In genomic region chr11:14768789-14769188, GRCh38 we compare ENCODE assay signal across 9 cellular contexts.
A peak's percentile ranks its signal among the peaks of the same experiment; 100 is the strongest.
DNase-seq lines count a peak whose midpoint lies in the region; ATAC-seq and TF ChIP-seq lines count a peak whose summit lies in the region.
"Had no signal": no experiment of that assay in that cellular context is flagged by ENCODE, and none has a peak within 500 bp of the region (broad histone marks: within the 10 kb centered on the region; RNA-seq: fewer than 3 reads in every experiment).

No MANE protein-coding gene starts in this region.

- H3K9me3 Mint-ChIP-seq in activated CD8-positive, alpha-beta memory T cell treated with anti-CD3 and anti-CD28 coated beads, Interleukin-2, amount 10 ng/mL, durations not matched to agents 7 days and 5 days (ENCODE audit: low read depth) = no peaks in the 10 kb centered on the region
- H3K9me3 Mint-ChIP-seq in stimulated activated effector memory CD8-positive, alpha-beta T cell treated with anti-CD3 and anti-CD28 coated beads, Interleukin-12 subunit alpha, Interleukin-12 subunit beta, amount 100 ng/mL, for 72 hours = no peaks in the 10 kb centered on the region
- no peaks in the 10 kb centered on the region for H3K9me3 Mint-ChIP-seq in osteocyte (ENCODE audit: unreplicated experiment)

- H3K4me3 Mint-ChIP-seq in activated CD8-positive, alpha-beta memory T cell treated with anti-CD3 and anti-CD28 coated beads, Interleukin-2, amount 10 ng/mL, durations not matched to agents 7 days and 5 days = peak overlapping the region; percentile 19
- H3K4me3 Mint-ChIP-seq in stimulated activated effector memory CD8-positive, alpha-beta T cell treated with anti-CD3 and anti-CD28 coated beads, Interleukin-12 subunit alpha, Interleukin-12 subunit beta, amount 100 ng/mL, for 72 hours = peak overlapping the region; percentile 49
- no peak overlapping the region for H3K4me3 Mint-ChIP-seq in osteocyte (ENCODE audit: unreplicated experiment)

- H3K27me3 Mint-ChIP-seq in activated CD8-positive, alpha-beta memory T cell treated with anti-CD3 and anti-CD28 coated beads, Interleukin-2, amount 10 ng/mL, durations not matched to agents 7 days and 5 days = no peaks in the 10 kb centered on the region
- peaks cover 7% of the 10 kb centered on the region for H3K27me3 Mint-ChIP-seq in osteocyte (ENCODE audit: unreplicated experiment)

- CTCF ChIA-PET in activated CD8-positive, alpha-beta memory T cell treated with anti-CD3 and anti-CD28 coated beads, Interleukin-2, amount 10 ng/mL, durations not matched to agents 7 days and 5 days (lab: Charles Lee) = interaction anchor here (0.7 to 4.0 kb wide), 7 partner anchors 123 to 248 kb away, joined by 3 to 13 read pairs (median 3); partner anchors contain the start of genes CYP2R1, PDE3B and PSMA1

- H3K4me1 Mint-ChIP-seq in activated CD8-positive, alpha-beta memory T cell treated with anti-CD3 and anti-CD28 coated beads, Interleukin-2, amount 10 ng/mL, durations not matched to agents 7 days and 5 days = peaks cover 58% of the 10 kb centered on the region
- H3K4me1 Mint-ChIP-seq in stimulated activated effector memory CD8-positive, alpha-beta T cell treated with anti-CD3 and anti-CD28 coated beads, Interleukin-12 subunit alpha, Interleukin-12 subunit beta, amount 100 ng/mL, for 72 hours = peaks cover 35% of the 10 kb centered on the region
- no peaks in the 10 kb centered on the region for H3K4me1 Mint-ChIP-seq in osteocyte (ENCODE audit: unreplicated experiment)

- peak; percentile 58 for ATAC-seq in activated CD8-positive, alpha-beta memory T cell treated with anti-CD3 and anti-CD28 coated beads, Interleukin-2, amount 10 ng/mL, durations not matched to agents 7 days and 5 days
- peak; percentile 65 for ATAC-seq in GM21717 (IDR thresholded peaks at IDR 0.05; ENCODE audit: unreplicated experiment)
- peak; percentile 26 for ATAC-seq in HG03469 (IDR thresholded peaks at IDR 0.05; ENCODE audit: unreplicated experiment)
- ATAC-seq in stimulated activated effector memory CD8-positive, alpha-beta T cell treated with anti-CD3 and anti-CD28 coated beads, Interleukin-12 subunit alpha, Interleukin-12 subunit beta, amount 100 ng/mL, for 72 hours = peak; percentile 77
- ATAC-seq in left colon = no peak

- peak overlapping the region; percentile 85 for H3K27ac Mint-ChIP-seq in activated CD8-positive, alpha-beta memory T cell treated with anti-CD3 and anti-CD28 coated beads, Interleukin-2, amount 10 ng/mL, durations not matched to agents 7 days and 5 days
- peak overlapping the region; percentile 73 for H3K27ac Mint-ChIP-seq in stimulated activated effector memory CD8-positive, alpha-beta T cell treated with anti-CD3 and anti-CD28 coated beads, Interleukin-12 subunit alpha, Interleukin-12 subunit beta, amount 100 ng/mL, for 72 hours
- no peak overlapping the region for H3K27ac Mint-ChIP-seq in osteocyte (ENCODE audit: unreplicated experiment)

- H3K36me3 Mint-ChIP-seq in activated CD8-positive, alpha-beta memory T cell treated with anti-CD3 and anti-CD28 coated beads, Interleukin-2, amount 10 ng/mL, durations not matched to agents 7 days and 5 days = peaks cover 15% of the 10 kb centered on the region
- H3K36me3 Mint-ChIP-seq in stimulated activated effector memory CD8-positive, alpha-beta T cell treated with anti-CD3 and anti-CD28 coated beads, Interleukin-12 subunit alpha, Interleukin-12 subunit beta, amount 100 ng/mL, for 72 hours = peaks cover 12% of the 10 kb centered on the region
- no peaks in the 10 kb centered on the region for H3K36me3 Mint-ChIP-seq in osteocyte (ENCODE audit: unreplicated experiment)

- intact Hi-C loops in left colon (cut with DNase I, micrococcal nuclease) = no loop called here

- no peak for DNase-seq in activated CD8-positive, alpha-beta memory T cell treated with anti-CD3 and anti-CD28 coated beads, Interleukin-2, amount 10 ng/mL, durations not matched to agents 7 days and 5 days
- DNase-seq in activated CD8-positive, alpha-beta memory T cell treated with anti-CD3 and anti-CD28 coated beads, Interleukin-2, amount 50 U/mL, for 4 hours = no peak
- no peak for DNase-seq in stimulated activated effector memory CD8-positive, alpha-beta T cell treated with anti-CD3 and anti-CD28 coated beads, Interleukin-12 subunit alpha, Interleukin-12 subunit beta, amount 100 ng/mL, for 72 hours (ENCODE audit: low spot score in 2 of 2)
- no peak for DNase-seq in left colon
- DNase-seq in nucleus accumbens (lab: John Stamatoyannopoulos, UW) = no peak
- no peak for DNase-seq in osteocyte (ENCODE audit: extremely low spot score, unreplicated experiment)
- DNase-seq: T1000 had no signal

- TF ChIP-seq CTCF in osteocyte (IDR thresholded peaks at IDR 0.05) = no peak
